ENCODE assay signal across 16 cellular contexts in genomic region chr12:113547157-113547556, GRCh38.
A peak's percentile ranks its signal among the peaks of the same experiment; 100 is the strongest.
DNase-seq lines count a peak whose midpoint lies in the region; ATAC-seq and TF ChIP-seq lines count a peak whose summit lies in the region.
"Had no signal": no experiment of that assay in that cellular context is flagged by ENCODE, and none has a peak within 500 bp of the region (broad histone marks: within the 10 kb centered on the region; RNA-seq: fewer than 3 reads in every experiment).

No MANE protein-coding gene starts in this region.

- no peak for TF ChIP-seq CTCF in WTC11 (IDR thresholded peaks at IDR 0.05)

- H3K27ac ChIP-seq in neuronal stem cell (replicated peaks; ENCODE audit: low read length), result no peak overlapping the region
- H3K27ac ChIP-seq: BLaER1, C4-2B had no signal

- peaks cover 0 to 5% of the 10 kb centered on the region in 2 donors for H3K9me3 ChIP-seq in neuronal stem cell (replicated peaks in 1 of 2; ENCODE audit: control insufficient read depth in 2 of 2, insufficient read depth in 1 of 2, low read depth in 1 of 2, low read length in 2 of 2)

- no peak overlapping the region for H3K4ac ChIP-seq in neuronal stem cell (ENCODE audit: low read length)

- no peaks in the 10 kb centered on the region for H3K36me3 ChIP-seq in neuronal stem cell (replicated peaks in 1 of 2; ENCODE audit: control insufficient read depth in 2 of 2, insufficient read depth in 2 of 2, low read length in 2 of 2)
- H3K36me3 ChIP-seq: BLaER1 had no signal

- H3K27me3 ChIP-seq in neuronal stem cell (ENCODE audit: control insufficient read depth in 3 of 3, insufficient read depth in 3 of 3, low read depth in 1 of 3, low read length in 3 of 3), result peaks cover 0 to 17% (median 0%) of the 10 kb centered on the region in 3 experiments
- H3K27me3 ChIP-seq: BLaER1 had no signal

- POLR2A ChIA-PET in WTC11 (lab: Charles Lee), result no interaction called here

- no peak overlapping the region for H3K4me3 Mint-ChIP-seq in WTC11
- H3K4me3 Mint-ChIP-seq: B cell; CD4-positive, CD25-positive, alpha-beta regulatory T cell; CD8-positive, alpha-beta T cell; H9 had no signal

- WGBS in neuronal stem cell (ENCODE audit: extremely low coverage in 2 of 2, insufficient read length in 2 of 2, insufficient replicate concordance in 1 of 2), 2 donors, result 100% methylated on average over 1 of the region's 7 CpGs; no CpG with 5 or more reads in 1 of the 2 donors

- DNase-seq in WTC11 (ENCODE audit: low spot score) (no peak), left kidney (ENCODE audit: low read depth, low spot score) (peak; percentile 21), neuronal stem cell (ENCODE audit: low spot score) (no peak), cerebellum (ENCODE audit: low spot score) (no peak)
- DNase-seq in activated CD4-positive, CD25-positive, alpha-beta regulatory T cell (lab: John Stamatoyannopoulos, UW), result no peak
- DNase-seq: Caco-2; CD4-positive, CD25-positive, alpha-beta regulatory T cell; CD8-positive, alpha-beta T cell; DMS153; DND-41; H9 had no signal

- peaks cover 0 to 7% of the 10 kb centered on the region in 2 donors for H3K4me1 ChIP-seq in neuronal stem cell (ENCODE audit: control insufficient read depth in 2 of 2, insufficient read depth in 1 of 2, low read depth in 1 of 2, low read length in 2 of 2)
- H3K4me1 ChIP-seq: BLaER1, Caco-2 had no signal

- peaks cover 14% of the 10 kb centered on the region for H3K9me3 Mint-ChIP-seq in WTC11

- no peak overlapping the region for H3K4me3 ChIP-seq in neuronal stem cell (ENCODE audit: low read length in 2 of 2)
- H3K4me3 ChIP-seq: BLaER1 had no signal

- H3K27me3 Mint-ChIP-seq in WTC11 (ENCODE audit: low read depth), result no peaks in the 10 kb centered on the region; the same call in 1 of the 2 replicates
- H3K27me3 Mint-ChIP-seq: CD4-positive, CD25-positive, alpha-beta regulatory T cell had no signal

- no peak overlapping the region for H3K23ac ChIP-seq in neuronal stem cell (ENCODE audit: low read depth, low read length, poor library complexity)

- no peak overlapping the region for H4K8ac ChIP-seq in neuronal stem cell (ENCODE audit: low read depth, low read length)

- H3K4me1 Mint-ChIP-seq in WTC11, result peaks cover 11% of the 10 kb centered on the region
- H3K4me1 Mint-ChIP-seq: B cell; CD4-positive, CD25-positive, alpha-beta regulatory T cell had no signal

- H3K4me2 ChIP-seq in neuronal stem cell (ENCODE audit: insufficient read depth, low read length, poor library complexity, severe bottlenecking), result no peak overlapping the region
- H3K4me2 ChIP-seq: BLaER1 had no signal

- no peak overlapping the region for H2BK15ac ChIP-seq in neuronal stem cell (ENCODE audit: low read length)

- no peak overlapping the region for H3K14ac ChIP-seq in neuronal stem cell (ENCODE audit: low read length)

- H2BK120ac ChIP-seq in neuronal stem cell (ENCODE audit: low read depth, low read length), result no peak overlapping the region

- H3K9ac ChIP-seq in neuronal stem cell (ENCODE audit: low read depth, low read length, poor library complexity), result no peak overlapping the region
- H3K9ac ChIP-seq: BLaER1 had no signal

- H2BK5ac ChIP-seq in neuronal stem cell (ENCODE audit: low read length), result no peak overlapping the region

- CTCF ChIA-PET in WTC11 (lab: Charles Lee), result no interaction called here

- no peak overlapping the region for H3K27ac Mint-ChIP-seq in WTC11
- H3K27ac Mint-ChIP-seq: B cell; CD4-positive, CD25-positive, alpha-beta regulatory T cell; CD8-positive, alpha-beta T cell; H9 had no signal

- no peak overlapping the region for H2BK12ac ChIP-seq in neuronal stem cell (ENCODE audit: low read length)

- H2AK5ac ChIP-seq in neuronal stem cell (ENCODE audit: low read depth, low read length), result no peak overlapping the region

- peaks cover 9% of the 10 kb centered on the region for H3K36me3 Mint-ChIP-seq in WTC11
- H3K36me3 Mint-ChIP-seq: CD4-positive, CD25-positive, alpha-beta regulatory T cell; CD8-positive, alpha-beta T cell had no signal

- peak overlapping the region; percentile 46 for H4K91ac ChIP-seq in neuronal stem cell (ENCODE audit: low read depth, low read length, poor library complexity)

- ATAC-seq in WTC11 (peak; percentile 18; the same call in 1 of the 2 replicates), HG03280 (IDR thresholded peaks at IDR 0.05; ENCODE audit: unreplicated experiment) (no peak)
- ATAC-seq: CD8-positive, alpha-beta T cell; HCT116 had no signal

- no peak overlapping the region for H2AFZ ChIP-seq in neuronal stem cell (ENCODE audit: low read length)

- no peaks in the 10 kb centered on the region for H3K79me1 ChIP-seq in neuronal stem cell (ENCODE audit: low read depth, low read length)

- peak overlapping the region; percentile 55 for H3K18ac ChIP-seq in neuronal stem cell (ENCODE audit: low read length)

TF ChIP-seq in WTC11, 78 proteins besides CTCF, POLR2A, EP300 and RAD21:
- TF ChIP-seq RELA (CRISPR knock-in tag; IDR thresholded peaks at IDR 0.05; ENCODE audit: borderline replicate concordance) (no peak), ZNF219 (CRISPR knock-in tag; IDR thresholded peaks at IDR 0.05; ENCODE audit: borderline replicate concordance) (no peak), MAX (CRISPR knock-in tag; IDR thresholded peaks at IDR 0.05) (no peak), PRRX2 (CRISPR knock-in tag; IDR thresholded peaks at IDR 0.05) (no peak), TEAD4 (CRISPR knock-in tag; IDR thresholded peaks at IDR 0.05) (no peak), NFATC4 (CRISPR knock-in tag; IDR thresholded peaks at IDR 0.05) (no peak), SOX15 (CRISPR knock-in tag; IDR thresholded peaks at IDR 0.05) (no peak), E2F5 (CRISPR knock-in tag; IDR thresholded peaks at IDR 0.05) (no peak)
TF ChIP-seq in WTC11: peak in this region for 0.
